Comparison of ENCODE assay signal across 16 cellular contexts in the genomic region with DNA sequence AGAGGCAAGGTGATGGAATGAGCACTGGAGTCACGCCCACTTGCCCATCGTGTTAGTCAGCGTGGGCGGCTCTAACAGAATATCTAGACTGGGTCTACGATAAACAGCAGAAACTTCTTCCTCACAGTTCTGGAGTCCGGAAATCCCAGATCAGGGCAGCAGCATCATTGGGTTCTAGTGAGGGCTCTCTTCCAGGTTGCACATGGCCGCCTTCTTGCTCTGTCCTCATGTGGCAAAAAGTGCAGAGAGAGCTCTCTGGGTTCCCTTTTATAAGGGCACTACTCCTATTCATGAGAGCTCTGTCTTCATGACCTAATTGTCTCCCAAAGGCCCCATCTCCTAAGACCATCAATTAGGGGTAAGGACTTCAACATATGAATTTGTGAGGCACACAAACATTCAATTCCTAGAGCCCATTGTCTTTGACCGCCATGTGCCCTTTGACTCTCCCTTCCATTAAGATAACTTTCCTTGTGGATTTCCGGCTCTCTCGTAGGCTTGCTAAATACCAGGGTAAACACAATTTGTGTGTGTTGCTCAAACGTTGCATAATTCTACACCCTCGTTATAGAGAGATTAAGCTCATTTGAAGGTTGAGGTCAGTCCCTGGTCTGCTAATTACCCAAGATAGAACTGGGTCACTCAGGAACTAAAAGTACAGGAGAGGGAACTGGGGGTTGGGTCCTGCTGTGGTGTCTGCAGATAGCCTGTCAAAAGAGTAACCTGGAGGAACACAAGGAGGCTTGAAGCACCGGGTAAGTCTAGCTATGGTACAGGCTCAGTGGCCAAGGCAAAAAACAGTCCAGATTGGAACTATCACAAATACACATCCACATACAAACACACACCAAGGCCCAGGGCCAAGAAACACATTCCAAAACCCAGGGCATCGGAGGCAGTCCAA. TPM values are rescaled to one million over a fixed set of nuclear protein-coding genes. Genes with fewer than 3 reads are reported as not detected.
DNase-seq lines count a peak whose midpoint lies in the region; ATAC-seq and TF ChIP-seq lines count a peak whose summit lies in the region.
"Had no signal": no experiment of that assay in that cellular context is flagged by ENCODE, and none has a peak within 500 bp of the region (broad histone marks: within the 10 kb centered on the region; RNA-seq: fewer than 3 reads in every experiment).

No MANE protein-coding gene starts in this region.

- no peak overlapping the region for H3K4me3 ChIP-seq in left lung
- no peak overlapping the region for H3K4me3 ChIP-seq in ascending aorta

- no peak overlapping the region for H3K27ac ChIP-seq in left lung
- no peak overlapping the region for H3K27ac ChIP-seq in ascending aorta
- H3K27ac ChIP-seq: RWPE1 had no signal

- H3K9me3 Mint-ChIP-seq in activated naive CD8-positive, alpha-beta T cell treated with anti-CD3 and anti-CD28 coated beads, Interleukin-2, amount 50 U/mL, for 24 hours: no peaks in the 10 kb centered on the region
- no peaks in the 10 kb centered on the region for H3K9me3 Mint-ChIP-seq in activated naive CD8-positive, alpha-beta T cell treated with anti-CD3 and anti-CD28 coated beads for 36 hours
- H3K9me3 Mint-ChIP-seq in natural killer cell: no peaks in the 10 kb centered on the region
- H3K9me3 Mint-ChIP-seq: dendritic cell treated with granulocyte-macrophage colony-stimulating factor and Interleukin-4, amounts not matched to agents 40 ng/mL and 50 ng/mL, for 4 days had no signal

- no peaks in the 10 kb centered on the region for H3K36me3 ChIP-seq in left lung
- no peaks in the 10 kb centered on the region for H3K36me3 ChIP-seq in ascending aorta
- H3K36me3 ChIP-seq: BE2C had no signal

- H3K9me3 ChIP-seq in left lung (no peaks in the 10 kb centered on the region), ascending aorta (no peaks in the 10 kb centered on the region)
- H3K9me3 ChIP-seq: BE2C had no signal

- no peaks in the 10 kb centered on the region for H3K36me3 Mint-ChIP-seq in activated naive CD8-positive, alpha-beta T cell treated with anti-CD3 and anti-CD28 coated beads, Interleukin-2, amount 50 U/mL, for 24 hours (ENCODE audit: low read depth)
- H3K36me3 Mint-ChIP-seq in activated naive CD8-positive, alpha-beta T cell treated with anti-CD3 and anti-CD28 coated beads for 36 hours: no peaks in the 10 kb centered on the region
- no peaks in the 10 kb centered on the region for H3K36me3 Mint-ChIP-seq in natural killer cell

- H3K4me1 Mint-ChIP-seq in activated naive CD8-positive, alpha-beta T cell treated with anti-CD3 and anti-CD28 coated beads, Interleukin-2, amount 50 U/mL, for 24 hours: peaks cover 4% of the 10 kb centered on the region
- H3K4me1 Mint-ChIP-seq in activated naive CD8-positive, alpha-beta T cell treated with anti-CD3 and anti-CD28 coated beads for 36 hours: no peaks in the 10 kb centered on the region
- no peaks in the 10 kb centered on the region for H3K4me1 Mint-ChIP-seq in natural killer cell
- H3K4me1 Mint-ChIP-seq: activated CD8-positive, alpha-beta memory T cell treated with anti-CD3 and anti-CD28 coated beads, Interleukin-2, amount 10 ng/mL, durations not matched to agents 7 days and 5 days had no signal

- no peak for DNase-seq in activated naive CD8-positive, alpha-beta T cell treated with anti-CD3 and anti-CD28 coated beads, Interleukin-2, amount 50 U/mL, for 24 hours
- no peak for DNase-seq in activated naive CD8-positive, alpha-beta T cell treated with anti-CD3 and anti-CD28 coated beads for 36 hours
- DNase-seq in OCI-M1 (lab: John Stamatoyannopoulos, UW) (peak; percentile 28), left lung (no peak), ascending aorta (ENCODE audit: low spot score in 2 of 2) (no peak), NCI-H1417 treated with DMSO at 0.1 percent for 48 hours (lab: John Stamatoyannopoulos, UW) (no peak), natural killer cell (no peak)
- DNase-seq: activated CD4-positive, alpha-beta T cell treated with anti-CD3 and anti-CD28 coated beads for 48 hours; activated CD8-positive, alpha-beta memory T cell treated with anti-CD3 and anti-CD28 coated beads, Interleukin-2, amount 10 ng/mL, durations not matched to agents 7 days and 5 days; BE2C; H7; NCI-H187 treated with DMSO at 0.1 percent for 48 hours; SW 1271 had no signal

- H3K27me3 Mint-ChIP-seq in activated naive CD8-positive, alpha-beta T cell treated with anti-CD3 and anti-CD28 coated beads, Interleukin-2, amount 50 U/mL, for 24 hours: peaks cover 8% of the 10 kb centered on the region
- peaks cover 5% of the 10 kb centered on the region for H3K27me3 Mint-ChIP-seq in activated naive CD8-positive, alpha-beta T cell treated with anti-CD3 and anti-CD28 coated beads for 36 hours
- H3K27me3 Mint-ChIP-seq in natural killer cell (ENCODE audit: low read depth in 2 of 2): peaks cover 7 to 33% of the 10 kb centered on the region in 2 donors

- no peak overlapping the region for H3K4me3 Mint-ChIP-seq in activated naive CD8-positive, alpha-beta T cell treated with anti-CD3 and anti-CD28 coated beads, Interleukin-2, amount 50 U/mL, for 24 hours
- H3K4me3 Mint-ChIP-seq in activated naive CD8-positive, alpha-beta T cell treated with anti-CD3 and anti-CD28 coated beads for 36 hours: no peak overlapping the region
- H3K4me3 Mint-ChIP-seq in natural killer cell: no peak overlapping the region
- H3K4me3 Mint-ChIP-seq: activated CD8-positive, alpha-beta memory T cell treated with anti-CD3 and anti-CD28 coated beads, Interleukin-2, amount 10 ng/mL, durations not matched to agents 7 days and 5 days; dendritic cell treated with granulocyte-macrophage colony-stimulating factor and Interleukin-4, amounts not matched to agents 40 ng/mL and 50 ng/mL, for 4 days had no signal

- H3K4me1 ChIP-seq in left lung (peaks cover 0 to 2% of the 10 kb centered on the region in 2 donors), ascending aorta (no peaks in the 10 kb centered on the region)
- H3K4me1 ChIP-seq: BE2C had no signal

- H3K27me3 ChIP-seq in left lung (no peaks in the 10 kb centered on the region), ascending aorta (no peaks in the 10 kb centered on the region)

- H3K27ac Mint-ChIP-seq in activated naive CD8-positive, alpha-beta T cell treated with anti-CD3 and anti-CD28 coated beads, Interleukin-2, amount 50 U/mL, for 24 hours: peak overlapping the region; percentile 19
- H3K27ac Mint-ChIP-seq in activated naive CD8-positive, alpha-beta T cell treated with anti-CD3 and anti-CD28 coated beads for 36 hours: no peak overlapping the region
- H3K27ac Mint-ChIP-seq in natural killer cell: no peak overlapping the region
- H3K27ac Mint-ChIP-seq: activated CD8-positive, alpha-beta memory T cell treated with anti-CD3 and anti-CD28 coated beads, Interleukin-2, amount 10 ng/mL, durations not matched to agents 7 days and 5 days; dendritic cell treated with granulocyte-macrophage colony-stimulating factor and Interleukin-4, amounts not matched to agents 40 ng/mL and 50 ng/mL, for 4 days had no signal

- intact Hi-C loops in left lung (cut with DNase I): no loop called here
- intact Hi-C loops in ascending aorta (cut with DNase I): no loop called here
- intact Hi-C loops in natural killer cell (cut with micrococcal nuclease): no loop called here

- TF ChIP-seq CTCF in left lung (IDR thresholded peaks at IDR 0.05) (no peak), ascending aorta (IDR thresholded peaks at IDR 0.05) (no peak), natural killer cell (IDR thresholded peaks at IDR 0.05) (no peak)

- no peak for ATAC-seq in activated naive CD8-positive, alpha-beta T cell treated with anti-CD3 and anti-CD28 coated beads, Interleukin-2, amount 50 U/mL, for 24 hours
- peak; percentile 88 for ATAC-seq in left lung
- ATAC-seq in natural killer cell: no peak
- ATAC-seq in HG03045 (IDR thresholded peaks at IDR 0.05; ENCODE audit: unreplicated experiment): no peak
- ATAC-seq: activated CD8-positive, alpha-beta memory T cell treated with anti-CD3 and anti-CD28 coated beads, Interleukin-2, amount 10 ng/mL, durations not matched to agents 7 days and 5 days had no signal

RNA-seq across cellular contexts. Expression of a gene that starts 28.7 kb away (rescaled TPM):
- total RNA-seq in activated naive CD8-positive, alpha-beta T cell treated with anti-CD3 and anti-CD28 coated beads for 36 hours: 1 to 10 TPM; 5.5 to 5.6 TPM
- 10 to 100 TPM; 16.0 to 18.5 TPM for total RNA-seq in left lung
- 20.5 TPM for total RNA-seq in ascending aorta
- 1 to 10 TPM; 2.3 to 3.7 (median 2.5) TPM for total RNA-seq in natural killer cell
